Comparison of ENCODE assay signal across 18 cellular contexts in genomic region chr5:165161204-165161603, GRCh38.
A peak's percentile ranks its signal among the peaks of the same experiment; 100 is the strongest.
DNase-seq lines count a peak whose midpoint lies in the region; ATAC-seq and TF ChIP-seq lines count a peak whose summit lies in the region.
"Had no signal": no experiment of that assay in that cellular context is flagged by ENCODE, and none has a peak within 500 bp of the region (broad histone marks: within the 10 kb centered on the region; RNA-seq: fewer than 3 reads in every experiment).

No MANE protein-coding gene starts in this region.

- H3F3A ChIP-seq in GM23338 (replicated peaks; ENCODE audit: low read depth) = no peaks in the 10 kb centered on the region

- H3K27me3 Mint-ChIP-seq in GM23338 (ENCODE audit: insufficient read depth, low read depth, poor library complexity) (no peaks in the 10 kb centered on the region), glutamatergic neuron (ENCODE audit: unreplicated experiment) (no peaks in the 10 kb centered on the region)
- H3K27me3 Mint-ChIP-seq: activated naive CD4-positive, alpha-beta T cell treated with anti-CD3 and anti-CD28 coated beads, Interleukin-2, amount 10 ng/mL, durations not matched to agents 7 days and 5 days; T-helper 17 cell had no signal

- H3K36me3 Mint-ChIP-seq in GM23338 (ENCODE audit: low read depth) (no peaks in the 10 kb centered on the region), glutamatergic neuron (ENCODE audit: unreplicated experiment) (no peaks in the 10 kb centered on the region)
- H3K36me3 Mint-ChIP-seq: activated naive CD4-positive, alpha-beta T cell treated with anti-CD3 and anti-CD28 coated beads, Interleukin-2, amount 10 ng/mL, durations not matched to agents 7 days and 5 days had no signal

- ATAC-seq in GM23338 = peak; percentile 41; the same call in 1 of the 3 replicates
- ATAC-seq: T-helper 17 cell had no signal

- H3K4me2 ChIP-seq in GM23338 = no peak overlapping the region

- H3K4me3 ChIP-seq in GM23338 = no peak overlapping the region
- H3K4me3 ChIP-seq: sigmoid colon had no signal

- in situ Hi-C loops in ACHN (cut with HindIII; ENCODE audit: low pct_ligation_motif_present, low pct_unique_long_range_greater_than_20kb, low sequenced_read_pairs) = no loop called here

- H3K9me2 ChIP-seq in GM23338 (ENCODE audit: insufficient read depth) = no peaks in the 10 kb centered on the region

- DNase-seq in ACHN (peak; percentile 1), GM23338 (ENCODE audit: low spot score) (peak; percentile 62), RPMI8226 (peak; percentile 5), glutamatergic neuron (peak; percentile 23), AG08395 (ENCODE audit: low spot score) (no peak), inferior parietal cortex (ENCODE audit: extremely low spot score) (no peak), COLO668 (lab: John Stamatoyannopoulos, UW; ENCODE audit: unreplicated experiment) (no peak)
- no peak for DNase-seq in stimulated activated CD4-positive, alpha-beta T cell treated with anti-CD3 and anti-CD28 coated beads, Interleukin-2, amount 100 ng/mL, for 48 hours
- DNase-seq: activated CD8-positive, alpha-beta memory T cell treated with anti-CD3 and anti-CD28 coated beads, Interleukin-2, amount 50 U/mL, for 4 hours; activated naive CD4-positive, alpha-beta T cell treated with anti-CD3 and anti-CD28 coated beads, Interleukin-2, amount 10 ng/mL, durations not matched to agents 7 days and 5 days; HFFc6; NCI-H146; NCI-H510A treated with DMSO at 0.1 percent for 48 hours; sigmoid colon; stimulated activated CD4-positive, alpha-beta T cell treated with anti-CD3 and anti-CD28 coated beads, Interleukin-4, amount 100 ng/mL, for 24 hours; T-helper 17 cell had no signal

- H3K4me3 Mint-ChIP-seq in GM23338 (no peak overlapping the region), glutamatergic neuron (ENCODE audit: unreplicated experiment) (no peak overlapping the region)
- H3K4me3 Mint-ChIP-seq: activated naive CD4-positive, alpha-beta T cell treated with anti-CD3 and anti-CD28 coated beads, Interleukin-2, amount 10 ng/mL, durations not matched to agents 7 days and 5 days; HFFc6; T-helper 17 cell had no signal

- no peaks in the 10 kb centered on the region for H3K79me2 ChIP-seq in GM23338 (replicated peaks; ENCODE audit: insufficient read depth)

- H3K9me3 Mint-ChIP-seq in GM23338 (no peaks in the 10 kb centered on the region), glutamatergic neuron (ENCODE audit: unreplicated experiment) (no peaks in the 10 kb centered on the region)

- H3K36me3 ChIP-seq in GM23338 (ENCODE audit: insufficient read depth) = no peaks in the 10 kb centered on the region
- H3K36me3 ChIP-seq: neutrophil, sigmoid colon had no signal

- no peaks in the 10 kb centered on the region for H3K4me1 Mint-ChIP-seq in GM23338
- no peaks in the 10 kb centered on the region for H3K4me1 Mint-ChIP-seq in glutamatergic neuron (ENCODE audit: low read depth, unreplicated experiment)
- H3K4me1 Mint-ChIP-seq: activated naive CD4-positive, alpha-beta T cell treated with anti-CD3 and anti-CD28 coated beads, Interleukin-2, amount 10 ng/mL, durations not matched to agents 7 days and 5 days; T-helper 17 cell had no signal

- H4K20me1 ChIP-seq in GM23338 (replicated peaks; ENCODE audit: insufficient read depth) = no peaks in the 10 kb centered on the region

- H3K27ac Mint-ChIP-seq in GM23338 (no peak overlapping the region), glutamatergic neuron (ENCODE audit: unreplicated experiment) (no peak overlapping the region)
- H3K27ac Mint-ChIP-seq: activated naive CD4-positive, alpha-beta T cell treated with anti-CD3 and anti-CD28 coated beads, Interleukin-2, amount 10 ng/mL, durations not matched to agents 7 days and 5 days; HFFc6; T-helper 17 cell had no signal

- TF ChIP-seq CTCF in GM23338 (conservative IDR thresholded peaks at IDR 0.05; ENCODE audit: low read depth in 2 of 2) (peak; percentile 49 to 56), glutamatergic neuron (IDR thresholded peaks at IDR 0.05; ENCODE audit: partially characterized antibody, unreplicated experiment) (peak; percentile 52)

- H3K27me3 ChIP-seq in GM23338 (ENCODE audit: insufficient read depth) = no peaks in the 10 kb centered on the region
- H3K27me3 ChIP-seq: neutrophil, sigmoid colon had no signal

- H3K4me1 ChIP-seq in GM23338 (ENCODE audit: insufficient read depth) = no peaks in the 10 kb centered on the region
- H3K4me1 ChIP-seq: sigmoid colon had no signal

- no peak overlapping the region for H3K27ac ChIP-seq in GM23338 (ENCODE audit: low read depth)
- H3K27ac ChIP-seq: neutrophil, RWPE1, sigmoid colon had no signal

- no peak overlapping the region for H2AFZ ChIP-seq in GM23338

TF ChIP-seq in GM23338, 12 proteins besides CTCF, POLR2A, EP300 and RAD21 (continues in another document):
- no peak for TF ChIP-seq REST (IDR thresholded peaks at IDR 0.05; ENCODE audit: unreplicated experiment)
- no peak for TF ChIP-seq POLR2AphosphoS5 (IDR thresholded peaks at IDR 0.05; ENCODE audit: low read depth)
- no peak for TF ChIP-seq NANOG (IDR thresholded peaks at IDR 0.05; ENCODE audit: borderline replicate concordance)
- TF ChIP-seq EZH2phosphoT487 (IDR thresholded peaks at IDR 0.05; ENCODE audit: unreplicated experiment) = no peak
- TF ChIP-seq ZNF114 (CRISPR knock-in tag; IDR thresholded peaks at IDR 0.05) = no peak

Comparison
In these comparisons a context has a peak if more than half of its experiments do, and no peak if none do; other contexts are left out.
1. DNase-seq: peak in ACHN (single experiment), GM23338 (single experiment), RPMI8226 (single experiment) and glutamatergic neuron (single experiment); none in AG08395 (single experiment), inferior parietal cortex (single experiment), stimulated activated CD4-positive, alpha-beta T cell treated with anti-CD3 and anti-CD28 coated beads, Interleukin-2, amount 100 ng/mL, for 48 hours (0 of 2) and COLO668 (single experiment).